23 cellular contexts compared by ENCODE assay signal in the genomic region with DNA sequence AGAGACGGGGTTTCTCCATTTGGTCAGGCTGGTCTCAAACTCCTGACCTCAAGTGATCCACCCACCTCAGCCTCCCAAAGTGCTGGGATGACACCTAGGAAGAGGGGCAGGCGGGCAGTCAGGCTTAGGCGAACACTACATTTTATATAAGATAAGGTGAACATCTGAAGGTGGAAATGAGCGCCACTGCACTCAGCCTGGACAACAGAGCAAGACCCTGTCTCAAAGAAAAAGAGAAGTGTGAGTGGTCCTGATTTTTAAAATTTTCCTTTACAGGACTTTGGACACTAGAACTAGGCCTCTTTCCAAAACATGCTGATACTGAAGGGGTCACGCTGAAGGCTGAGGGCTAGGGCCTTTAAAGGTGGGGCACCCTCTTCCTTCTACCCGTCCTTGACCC. TPM values are rescaled to one million over a fixed set of nuclear protein-coding genes. Genes with fewer than 3 reads are reported as not detected.
DNase-seq lines count a peak whose midpoint lies in the region; ATAC-seq and TF ChIP-seq lines count a peak whose summit lies in the region.
"Had no signal": no experiment of that assay in that cellular context is flagged by ENCODE, and none has a peak within 500 bp of the region (broad histone marks: within the 10 kb centered on the region; RNA-seq: fewer than 3 reads in every experiment).

No MANE protein-coding gene starts in this region.

- H3K4me3 Mint-ChIP-seq in progenitor cell of endocrine pancreas (ENCODE audit: low read depth), result no peak overlapping the region

- H3K9me2 ChIP-seq in PC-9 (ENCODE audit: insufficient read depth), result no peaks in the 10 kb centered on the region

- H3F3A ChIP-seq in PC-9 (ENCODE audit: insufficient read depth, low read depth), result peaks cover 37% of the 10 kb centered on the region

- CTCF ChIA-PET in PC-9 (lab: Charles Lee), result interaction anchor here (0.6 kb wide), 1 partner anchor 185 kb away, joined by 4 read pairs; no protein-coding TSS in a partner anchor

- ATAC-seq in DND-41 (ENCODE audit: insufficient read depth, low read depth) (no peak), left lobe of liver (peak; percentile 9), HG03432 (IDR thresholded peaks at IDR 0.05; ENCODE audit: unreplicated experiment) (no peak)
- ATAC-seq: GM12878 had no signal

- TF ChIP-seq CTCF in DND-41 (IDR thresholded peaks at IDR 0.05; ENCODE audit: borderline replicate concordance, extremely low read depth, low read length, poor library complexity, severe bottlenecking) (no peak), PC-9 (conservative IDR thresholded peaks at IDR 0.05) (no peak), progenitor cell of endocrine pancreas (IDR thresholded peaks at IDR 0.05; ENCODE audit: unreplicated experiment) (no peak)

- H3K4me2 ChIP-seq in DND-41 (ENCODE audit: insufficient read depth, low read length), result no peak overlapping the region
- H3K4me2 ChIP-seq in PC-9, result peak overlapping the region; percentile 43

- intact Hi-C loops in PC-9 (cut with micrococcal nuclease; ENCODE audit: unreplicated experiment), result no loop called here

- BruUV-seq in PC-9 (replicated peaks; lab: Mats Ljungman, UMichigan), result no TSS peak

- H3K27me3 Mint-ChIP-seq in progenitor cell of endocrine pancreas, result no peaks in the 10 kb centered on the region

- POLR2A ChIA-PET in PC-9 (lab: Charles Lee; ENCODE audit: unreplicated experiment), result no interaction called here

- H2AFZ ChIP-seq in DND-41 (ENCODE audit: low read depth, low read length) (no peak overlapping the region), PC-9 (no peak overlapping the region)

- H3K4me1 Mint-ChIP-seq in progenitor cell of endocrine pancreas (ENCODE audit: low read depth), result peaks cover 13% of the 10 kb centered on the region

- no peaks in the 10 kb centered on the region for H3K36me3 Mint-ChIP-seq in progenitor cell of endocrine pancreas (ENCODE audit: insufficient read depth)

- H3K4me1 ChIP-seq in DND-41 (ENCODE audit: insufficient read depth, low read length) (peaks cover 21% of the 10 kb centered on the region), PC-9 (replicated peaks; ENCODE audit: insufficient read depth) (peaks cover 33% of the 10 kb centered on the region)
- H3K4me1 ChIP-seq: SJSA1 had no signal

- peak overlapping the region; percentile 37 for H3K27ac Mint-ChIP-seq in progenitor cell of endocrine pancreas

- H4K20me1 ChIP-seq in DND-41 (ENCODE audit: insufficient read depth, low read length) (no peaks in the 10 kb centered on the region; the same call in 1 of the 2 replicates), PC-9 (ENCODE audit: insufficient read depth) (no peaks in the 10 kb centered on the region)

- no peak overlapping the region for H3K4me3 ChIP-seq in DND-41 (ENCODE audit: low read depth in 1 of 2, low read length in 2 of 2)
- H3K4me3 ChIP-seq in PC-9, result no peak overlapping the region
- H3K4me3 ChIP-seq: GM12878, SJSA1 had no signal

- no peaks in the 10 kb centered on the region for H3K9me3 Mint-ChIP-seq in progenitor cell of endocrine pancreas (ENCODE audit: low read depth)

- no peak overlapping the region for H3K9ac ChIP-seq in DND-41 (ENCODE audit: low read depth, low read length)

- H3K27ac ChIP-seq in DND-41 (ENCODE audit: low read length) (peak overlapping the region; percentile 38), PC-9 (no peak overlapping the region)
- H3K27ac ChIP-seq: C4-2B, SJSA1 had no signal

- DNase-seq in DND-41 (no peak), PC-9 (no peak), left lobe of liver (ENCODE audit: low spot score) (no peak), progenitor cell of endocrine pancreas (ENCODE audit: low spot score, unreplicated experiment) (no peak), mesenteric fat pad (ENCODE audit: low spot score) (no peak), NCI-H69 (lab: John Stamatoyannopoulos, UW) (no peak), T-helper 9 cell (no peak)
- DNase-seq: DMS 273 treated with DMSO at 0.1 percent for 48 hours; HCEC 1CT; Kasumi-1; NCI-H1436; NCI-H187 treated with DMSO at 0.1 percent for 48 hours; NCI-H774; NK-92 treated with Interleukin-12 subunit alpha and Interleukin-12 subunit beta, amount 100 ng/mL, for 24 hours had no signal

- H3K27me3 ChIP-seq in DND-41 (ENCODE audit: insufficient read depth, low read length, poor library complexity), result no peaks in the 10 kb centered on the region
- no peaks in the 10 kb centered on the region for H3K27me3 ChIP-seq in PC-9 (ENCODE audit: insufficient read depth, low read depth)
- H3K27me3 ChIP-seq: SJSA1 had no signal

- H3K36me3 ChIP-seq in DND-41 (ENCODE audit: insufficient read depth, low read length) (no peaks in the 10 kb centered on the region), PC-9 (ENCODE audit: low read depth) (no peaks in the 10 kb centered on the region)
- H3K36me3 ChIP-seq: SJSA1 had no signal

- no peaks in the 10 kb centered on the region for H3K9me3 ChIP-seq in DND-41 (ENCODE audit: insufficient read depth, low read length, severe bottlenecking)
- H3K9me3 ChIP-seq in PC-9 (ENCODE audit: insufficient read depth, low read depth), result no peaks in the 10 kb centered on the region
- H3K9me3 ChIP-seq: SJSA1 had no signal

- no peaks in the 10 kb centered on the region for H3K79me2 ChIP-seq in DND-41 (ENCODE audit: insufficient read depth, low read length)
- H3K79me2 ChIP-seq in PC-9 (ENCODE audit: low read depth), result no peaks in the 10 kb centered on the region

RNA-seq across cellular contexts. Expression of gene ZDHHC19, which starts 48.0 kb away (rescaled TPM):
- not detected in 2 replicates for total RNA-seq in PC-9 (2021)
- 1.3 TPM for total RNA-seq in left lobe of liver
- not detected in 2 replicates for total RNA-seq in progenitor cell of endocrine pancreas
- 2.8 TPM for total RNA-seq in mesenteric fat pad
- total RNA-seq: A172, GM12878, MCF 10A, NCI-H460, OCI-LY7, Right ventricle myocardium inferior, SJSA1 had no signal

RNA-seq across cellular contexts. Expression of gene SLC51A, which starts 53.1 kb away (rescaled TPM):
- 10.3 and 13.9 TPM in 2 replicates for total RNA-seq in PC-9 (2021)
- 20.0 TPM for total RNA-seq in left lobe of liver
- total RNA-seq in progenitor cell of endocrine pancreas, result 0.34 and 0.62 TPM in 2 replicates
- total RNA-seq in mesenteric fat pad, result 1.3 TPM
- total RNA-seq: A172, GM12878, MCF 10A, NCI-H460, OCI-LY7, SJSA1 had no signal
